In the genomic region with DNA sequence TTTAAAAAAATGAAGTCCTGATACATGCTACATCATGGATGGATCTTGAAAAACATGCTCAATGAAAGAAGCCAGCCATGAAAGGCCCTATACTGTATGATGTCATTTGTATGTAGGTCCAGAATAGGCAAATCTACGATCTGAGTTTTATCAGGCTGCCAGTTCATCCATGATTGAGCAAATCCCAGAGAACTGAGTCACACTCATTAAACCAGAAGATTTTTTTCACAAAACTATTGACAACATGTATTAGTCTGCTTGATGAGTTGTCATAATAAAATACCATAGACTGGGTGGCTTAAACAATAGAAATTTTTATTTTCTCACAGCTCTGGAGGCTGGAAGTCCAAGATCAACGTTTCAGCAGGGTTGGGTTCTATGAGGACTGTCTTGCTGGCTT, we compare ENCODE assay signal across 17 cellular contexts.
DNase-seq lines count a peak whose midpoint lies in the region; ATAC-seq, FAIRE-seq and TF ChIP-seq lines count a peak whose summit lies in the region.
"Had no signal": no experiment of that assay in that cellular context is flagged by ENCODE, and none has a peak within 500 bp of the region (broad histone marks: within the 10 kb centered on the region; RNA-seq: fewer than 3 reads in every experiment).

No MANE protein-coding gene starts in this region.

- POLR2A ChIA-PET in HepG2 (lab: Yijun Ruan, JAX) = no interaction called here

- in situ Hi-C loops in HepG2 (cut with HindIII; ENCODE audit: extremely low pct_ligation_motif_present, low pct_unique_long_range_greater_than_20kb) = no loop called here

- no peak overlapping the region for H3K27ac ChIP-seq in HepG2 (ENCODE audit: extremely low read length, insufficient read depth, low read length)
- H3K27ac ChIP-seq in right lobe of liver = no peak overlapping the region
- H3K27ac ChIP-seq: BLaER1 had no signal

- intact Hi-C loops in HepG2 (cut with micrococcal nuclease; ENCODE audit: unreplicated experiment) (no loop called here), right lobe of liver (cut with DNase I) (no loop called here)

- no peak for ATAC-seq in HepG2
- ATAC-seq in right lobe of liver = no peak
- no peak for ATAC-seq in GM18502 (IDR thresholded peaks at IDR 0.05; ENCODE audit: poor library complexity, unreplicated experiment)
- ATAC-seq: SK-N-SH treated with all-trans-retinoic acid at 6 μM for 48 hours had no signal

- H3K36me3 ChIP-seq in HepG2 (replicated peaks in 1 of 2; ENCODE audit: control insufficient read depth in 1 of 2, insufficient read depth in 2 of 2, low read length in 2 of 2) = no peaks in the 10 kb centered on the region
- H3K36me3 ChIP-seq in right lobe of liver = no peaks in the 10 kb centered on the region
- no peaks in the 10 kb centered on the region for H3K36me3 ChIP-seq in bronchial epithelial cell (ENCODE audit: control insufficient read depth, insufficient read depth, low read length)
- H3K36me3 ChIP-seq: BLaER1 had no signal

- DNase-seq in HepG2 (ENCODE audit: low spot score) (no peak), right lobe of liver (no peak), bronchial epithelial cell (ENCODE audit: low read depth) (peak; percentile 82), iris pigment epithelial cell (ENCODE audit: low read depth) (peak; percentile 72), nucleus accumbens (lab: John Stamatoyannopoulos, UW) (no peak), UCSD-AML1 (lab: John Stamatoyannopoulos, UW; ENCODE audit: unreplicated experiment) (no peak), KG1 (lab: John Stamatoyannopoulos, UW) (no peak)
- DNase-seq: 8988T; CD8-positive, alpha-beta memory T cell; DND-41; H9; NCI-H1092; NCI-H69; SHP77 had no signal

- no peaks in the 10 kb centered on the region for H4K20me1 ChIP-seq in HepG2 (ENCODE audit: insufficient read depth, low read length)
- H4K20me1 ChIP-seq: BLaER1 had no signal

- TF ChIP-seq EP300 in HepG2 (IDR thresholded peaks at IDR 0.05; ENCODE audit: low read depth in 2 of 2, low read length in 2 of 2) (no peak), HepG2 (CRISPR knock-in tag; IDR thresholded peaks at IDR 0.05; ENCODE audit: borderline replicate concordance) (no peak)

- H3K9me3 ChIP-seq in HepG2 (ENCODE audit: low read length) (peaks cover 3% of the 10 kb centered on the region; the same call in 1 of the 2 replicates), right lobe of liver (no peaks in the 10 kb centered on the region)
- H3K9me3 ChIP-seq: BLaER1 had no signal

- no peak overlapping the region for H3K4me2 ChIP-seq in HepG2 (ENCODE audit: low read depth, low read length)
- H3K4me2 ChIP-seq: BLaER1 had no signal

- CTCF ChIA-PET in HepG2 (lab: Yijun Ruan, JAX; ENCODE audit: low intra/inter-chr PET ratio, low total read pairs) = no interaction called here

- TF ChIP-seq POLR2A in HepG2 (IDR thresholded peaks at IDR 0.05; ENCODE audit: insufficient read depth in 1 of 2, low read depth in 2 of 2, low read length in 2 of 2) (no peak), right lobe of liver (IDR thresholded peaks at IDR 0.05) (no peak)

- WGBS in HepG2 (ENCODE audit: low lambda C conversion rate) = 69% methylated on average over 2 of the region's 2 CpGs
- WGBS in right lobe of liver (ENCODE audit: insufficient coverage, low coverage, low lambda C conversion rate, missing lambda C conversion rate) = 49% methylated on average over 2 of the region's 2 CpGs

- no peak overlapping the region for H2AFZ ChIP-seq in HepG2 (ENCODE audit: low read length)

- FAIRE-seq in HepG2 (lab: Jason Lieb, UNC) = no peak
- FAIRE-seq in bronchial epithelial cell (lab: Jason Lieb, UNC) = no peak

- no peak overlapping the region for H3K9ac ChIP-seq in HepG2 (ENCODE audit: insufficient read depth, low read depth, low read length)
- H3K9ac ChIP-seq: BLaER1 had no signal

- H3K4me3 ChIP-seq in HepG2 (replicated peaks in 1 of 3; ENCODE audit: insufficient read depth in 1 of 3, low read depth in 2 of 3, low read length in 3 of 3) (no peak overlapping the region), right lobe of liver (no peak overlapping the region), bronchial epithelial cell (ENCODE audit: low read depth, low read length) (no peak overlapping the region)
- H3K4me3 ChIP-seq: BLaER1 had no signal

- TF ChIP-seq RAD21 in HepG2 (CRISPR knock-in tag; IDR thresholded peaks at IDR 0.05) = no peak

- H3K27me3 ChIP-seq in HepG2 (ENCODE audit: control insufficient read depth in 1 of 2, insufficient read depth in 2 of 2, low read length in 2 of 2) (no peaks in the 10 kb centered on the region), right lobe of liver (no peaks in the 10 kb centered on the region), bronchial epithelial cell (ENCODE audit: control insufficient read depth, insufficient read depth, low read length) (no peaks in the 10 kb centered on the region)
- H3K27me3 ChIP-seq: BLaER1 had no signal

- no TSS peak for BruUV-seq in HepG2 (replicated peaks; lab: Mats Ljungman, UMichigan)

- H3K79me2 ChIP-seq in HepG2 (ENCODE audit: insufficient read depth, low read length) = no peaks in the 10 kb centered on the region

- TF ChIP-seq CTCF in HepG2 (CRISPR knock-in tag; IDR thresholded peaks at IDR 0.05) (no peak), right lobe of liver (IDR thresholded peaks at IDR 0.05) (no peak), bronchial epithelial cell (IDR thresholded peaks at IDR 0.05; ENCODE audit: insufficient read depth, low read length, severe bottlenecking) (no peak)

- H3K4me1 ChIP-seq in HepG2 (ENCODE audit: insufficient read depth, low read length) (peaks cover 48% of the 10 kb centered on the region), right lobe of liver (no peaks in the 10 kb centered on the region)
- H3K4me1 ChIP-seq: BLaER1 had no signal

TF ChIP-seq in HepG2, 621 proteins besides CTCF, POLR2A, EP300 and RAD21:
- TF ChIP-seq, protein P1, sequence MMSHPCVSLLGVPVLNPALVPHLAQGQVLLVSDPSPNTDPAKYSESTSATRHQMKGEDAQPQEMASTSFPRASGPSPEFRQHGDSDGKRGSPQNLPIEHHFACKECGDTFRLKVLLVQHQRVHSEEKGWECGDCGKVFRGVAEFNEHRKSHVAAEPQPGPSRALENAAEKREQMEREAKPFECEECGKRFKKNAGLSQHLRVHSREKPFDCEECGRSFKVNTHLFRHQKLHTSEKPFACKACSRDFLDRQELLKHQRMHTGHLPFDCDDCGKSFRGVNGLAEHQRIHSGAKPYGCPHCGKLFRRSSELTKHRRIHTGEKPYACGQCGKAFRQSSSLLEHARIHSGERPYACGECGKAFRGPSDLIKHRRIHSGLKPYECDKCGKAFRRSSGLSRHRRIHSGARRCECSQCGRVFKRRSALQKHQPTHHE (CRISPR knock-in tag; IDR thresholded peaks at IDR 0.05; ENCODE audit: borderline replicate concordance) = no peak
- TF ChIP-seq ATF7 (IDR thresholded peaks at IDR 0.05) (peak; percentile 49), ATF7 (CRISPR knock-in tag; IDR thresholded peaks at IDR 0.05) (no peak)

Comparison
In these comparisons a context has a peak if more than half of its experiments do, and no peak if none do; other contexts are left out.
1. DNase-seq: peak in bronchial epithelial cell (single experiment) and iris pigment epithelial cell (single experiment); none in HepG2 (single experiment), right lobe of liver (0 of 3), nucleus accumbens (0 of 56), UCSD-AML1 (single experiment) and KG1 (single experiment).